18 cellular contexts compared by ENCODE assay signal in genomic region chr22:42341779-42342178, GRCh38.
DNase-seq lines count a peak whose midpoint lies in the region; ATAC-seq and TF ChIP-seq lines count a peak whose summit lies in the region.
"Had no signal": no experiment of that assay in that cellular context is flagged by ENCODE, and none has a peak within 500 bp of the region (broad histone marks: within the 10 kb centered on the region; RNA-seq: fewer than 3 reads in every experiment).

No MANE protein-coding gene starts in this region.

- no peak overlapping the region for H2AK5ac ChIP-seq in H9 (ENCODE audit: insufficient read length, low read length)

- H3K4me2 ChIP-seq in H9 (ENCODE audit: insufficient read depth, insufficient read length, low read length) = no peak overlapping the region
- peak overlapping the region; percentile 78 for H3K4me2 ChIP-seq in neural progenitor cell

- H3K79me1 ChIP-seq in H9 (ENCODE audit: insufficient read depth, low read depth, low read length, poor library complexity, severe bottlenecking) = no peaks in the 10 kb centered on the region

- no peak overlapping the region for H4K91ac ChIP-seq in H9 (ENCODE audit: insufficient read length, low read depth, low read length)

- peak overlapping the region; percentile 57 for H3K4me3 Mint-ChIP-seq in activated CD4-positive, alpha-beta T cell treated with anti-CD3 and anti-CD28 coated beads, Interleukin-2, amount 10 ng/mL, durations not matched to agents 24 days and 14 days
- H3K4me3 Mint-ChIP-seq in H9 (peak overlapping the region; percentile 59 to 65; a peak in 4 of 5 replicates), neural progenitor cell (peak overlapping the region; percentile 84)
- H3K4me3 Mint-ChIP-seq: activated B cell treated with CpG ODN at 0.5 μM for 24 hours had no signal

- H3K36me3 Mint-ChIP-seq in activated CD4-positive, alpha-beta T cell treated with anti-CD3 and anti-CD28 coated beads, Interleukin-2, amount 10 ng/mL, durations not matched to agents 24 days and 14 days (ENCODE audit: low read depth) = no peaks in the 10 kb centered on the region
- H3K36me3 Mint-ChIP-seq in H9 (ENCODE audit: insufficient read depth in 1 of 3, low read depth in 3 of 3) (no peaks in the 10 kb centered on the region), neural progenitor cell (no peaks in the 10 kb centered on the region)
- H3K36me3 Mint-ChIP-seq: CD14-positive monocyte had no signal

- H3K27me3 ChIP-seq in H9 (ENCODE audit: insufficient read depth, low read length) = no peaks in the 10 kb centered on the region
- no peaks in the 10 kb centered on the region for H3K27me3 ChIP-seq in dorsolateral prefrontal cortex
- no peaks in the 10 kb centered on the region for H3K27me3 ChIP-seq in neural progenitor cell
- H3K27me3 ChIP-seq in ovary = no peaks in the 10 kb centered on the region
- H3K27me3 ChIP-seq: MG63, right atrium auricular region had no signal

- H4K20me1 ChIP-seq in H9 (ENCODE audit: control insufficient read depth, insufficient read depth, insufficient read length) (no peaks in the 10 kb centered on the region), neural progenitor cell (ENCODE audit: low read depth) (peaks cover 41% of the 10 kb centered on the region)

- no peak overlapping the region for H2BK5ac ChIP-seq in H9 (ENCODE audit: insufficient read length, low read length)

- DNase-seq in activated CD4-positive, alpha-beta T cell treated with anti-CD3 and anti-CD28 coated beads, Interleukin-2, amount 10 ng/mL, durations not matched to agents 24 days and 14 days = no peak
- DNase-seq in activated CD4-positive, alpha-beta T cell treated with anti-CD3 and anti-CD28 coated beads for 4 hours = no peak
- DNase-seq in H9 = no peak
- DNase-seq in dorsolateral prefrontal cortex = no peak
- no peak for DNase-seq in neural progenitor cell (ENCODE audit: low spot score)
- no peak for DNase-seq in ovary
- DNase-seq in activated effector memory CD4-positive, alpha-beta T cell treated with Interleukin-2 at 50 U/mL for 16 hours = no peak
- DNase-seq: activated B cell treated with CpG ODN at 0.5 μM for 24 hours; activated effector memory CD4-positive, alpha-beta T cell treated with anti-CD3 and anti-CD28 coated beads, Interleukin-2, amount 50 U/mL, for 16 hours; DMS79; MG63; stimulated activated naive CD4-positive, alpha-beta T cell treated with Interleukin-2 at 50 U/mL for 16 hours; trophoblast cell had no signal

- no peak overlapping the region for H3K18ac ChIP-seq in H9 (ENCODE audit: insufficient read length, low read depth, low read length)

- peaks cover 6% of the 10 kb centered on the region for H3K23me2 ChIP-seq in H9 (ENCODE audit: insufficient read length, low read depth, low read length, poor library complexity, severe bottlenecking)

- no peak overlapping the region for H2BK12ac ChIP-seq in H9 (ENCODE audit: insufficient read length, low read depth, low read length)

- no peak overlapping the region for H2BK15ac ChIP-seq in H9 (ENCODE audit: low read depth, low read length)

- H3K4me3 ChIP-seq in dorsolateral prefrontal cortex (peak overlapping the region in 31 of 59 donors; percentile 7 to 75 (median 56)), neural progenitor cell (no peak overlapping the region), ovary (no peak overlapping the region)
- H3K4me3 ChIP-seq: MG63, right atrium auricular region had no signal

- H4K5ac ChIP-seq in H9 (ENCODE audit: insufficient read length, low read depth, low read length) = no peak overlapping the region

- H2BK120ac ChIP-seq in H9 (ENCODE audit: low read depth, low read length, poor library complexity, severe bottlenecking) = no peak overlapping the region

- peaks cover 23% of the 10 kb centered on the region for H3K27me3 Mint-ChIP-seq in activated CD4-positive, alpha-beta T cell treated with anti-CD3 and anti-CD28 coated beads, Interleukin-2, amount 10 ng/mL, durations not matched to agents 24 days and 14 days
- H3K27me3 Mint-ChIP-seq in H9 (ENCODE audit: low read depth) (peaks cover 34% of the 10 kb centered on the region), neural progenitor cell (ENCODE audit: insufficient read depth, low read depth) (peaks cover 12% of the 10 kb centered on the region)

- no CpG with 5 or more reads among the region's 4 CpGs for WGBS in H9 (ENCODE audit: extremely low coverage, insufficient read length, low lambda C conversion rate)
- WGBS in ovary, 3 donors = 97 to 98% (median 98%) methylated on average over 4 of the region's 4 CpGs

- H3K9me3 ChIP-seq in H9 (ENCODE audit: control insufficient read depth, low read depth, low read length) (no peaks in the 10 kb centered on the region), neural progenitor cell (ENCODE audit: low read depth) (no peaks in the 10 kb centered on the region), ovary (no peaks in the 10 kb centered on the region)
- H3K9me3 ChIP-seq: MG63, neutrophil, right atrium auricular region had no signal

- H3K4ac ChIP-seq in H9 (ENCODE audit: low read depth, low read length) = no peak overlapping the region

- no peak for ATAC-seq in GM21381 (IDR thresholded peaks at IDR 0.05; ENCODE audit: unreplicated experiment)
- ATAC-seq: HepG2 had no signal

- TF ChIP-seq CTCF in H9 (conservative IDR thresholded peaks at IDR 0.05) = no peak
- TF ChIP-seq CTCF in dorsolateral prefrontal cortex (IDR thresholded peaks at IDR 0.05 in 54 of 56, conservative IDR thresholded peaks at IDR 0.05 in 2 of 56; ENCODE audit: low read depth in 1 of 56, partially characterized antibody in 56 of 56) = no peak
- TF ChIP-seq CTCF in neural progenitor cell (IDR thresholded peaks at IDR 0.05) = no peak
- TF ChIP-seq CTCF in ovary (IDR thresholded peaks at IDR 0.05) = no peak

- H3K4me1 ChIP-seq in H9 (ENCODE audit: insufficient read depth, low read length) (no peaks in the 10 kb centered on the region), neural progenitor cell (peaks cover 45% of the 10 kb centered on the region), ovary (ENCODE audit: insufficient read depth) (peaks cover 2% of the 10 kb centered on the region)

- peaks cover 2% of the 10 kb centered on the region for H3K4me1 Mint-ChIP-seq in activated CD4-positive, alpha-beta T cell treated with anti-CD3 and anti-CD28 coated beads, Interleukin-2, amount 10 ng/mL, durations not matched to agents 24 days and 14 days
- peaks cover 25 to 38% of the 10 kb centered on the region in 2 experiments for H3K4me1 Mint-ChIP-seq in H9
- peaks cover 47% of the 10 kb centered on the region for H3K4me1 Mint-ChIP-seq in neural progenitor cell

- no peak overlapping the region for H3K14ac ChIP-seq in H9 (ENCODE audit: insufficient read depth, low read length)

- H4K8ac ChIP-seq in H9 (replicated peaks; ENCODE audit: insufficient read length, low read depth, low read length) = no peak overlapping the region

- no peak overlapping the region for H3T11ph ChIP-seq in H9 (ENCODE audit: low read length)

- H3K36me3 ChIP-seq in neural progenitor cell (no peaks in the 10 kb centered on the region), ovary (no peaks in the 10 kb centered on the region)
- H3K36me3 ChIP-seq: MG63, neutrophil, right atrium auricular region had no signal

- H3K56ac ChIP-seq in H9 (ENCODE audit: insufficient read length, low read depth, low read length) = no peak overlapping the region

- intact Hi-C loops in activated CD4-positive, alpha-beta T cell treated with anti-CD3 and anti-CD28 coated beads, Interleukin-2, amount 10 ng/mL, durations not matched to agents 24 days and 14 days (cut with micrococcal nuclease) = no loop called here
- intact Hi-C loops in dorsolateral prefrontal cortex (cut with DNase I) (loop anchor here in 1 of 2 donors (5.0 kb wide), 1 partner anchor 69 kb away; the partner anchor contains the start of gene TCF20), ovary (cut with DNase I) (no loop called here)

- H3K9ac ChIP-seq in H9 (ENCODE audit: extremely low read depth, insufficient read length, low read length) = no peak overlapping the region
- H3K9ac ChIP-seq in neural progenitor cell = no peak overlapping the region

- H3K9me3 Mint-ChIP-seq in activated CD4-positive, alpha-beta T cell treated with anti-CD3 and anti-CD28 coated beads, Interleukin-2, amount 10 ng/mL, durations not matched to agents 24 days and 14 days = no peaks in the 10 kb centered on the region
- no peaks in the 10 kb centered on the region; a peak in 1 of 5 replicates for H3K9me3 Mint-ChIP-seq in H9
- no peaks in the 10 kb centered on the region for H3K9me3 Mint-ChIP-seq in neural progenitor cell
- H3K9me3 Mint-ChIP-seq: activated B cell treated with CpG ODN at 0.5 μM for 24 hours had no signal

- H3F3A ChIP-seq in neural progenitor cell (ENCODE audit: low read depth) = peaks cover 60% of the 10 kb centered on the region

- H3K27ac ChIP-seq in H9 (ENCODE audit: insufficient read length, low read depth, low read length) = no peak overlapping the region
- peak overlapping the region in 51 of 59 donors; percentile 39 to 94 (median 87) for H3K27ac ChIP-seq in dorsolateral prefrontal cortex
- H3K27ac ChIP-seq in neural progenitor cell = no peak overlapping the region
- H3K27ac ChIP-seq in ovary = no peak overlapping the region
- H3K27ac ChIP-seq: neutrophil, right atrium auricular region had no signal

- TF ChIP-seq EP300 in ovary (IDR thresholded peaks at IDR 0.05) = no peak

- no peak for TF ChIP-seq POLR2A in ovary (IDR thresholded peaks at IDR 0.05)

- no peak overlapping the region for H3K23ac ChIP-seq in H9 (ENCODE audit: insufficient read length, low read depth, low read length)

- H2BK20ac ChIP-seq in H9 (ENCODE audit: low read depth, low read length, poor library complexity, severe bottlenecking) = no peak overlapping the region

- H3K27ac Mint-ChIP-seq in activated CD4-positive, alpha-beta T cell treated with anti-CD3 and anti-CD28 coated beads, Interleukin-2, amount 10 ng/mL, durations not matched to agents 24 days and 14 days = no peak overlapping the region
- peak overlapping the region in 1 of 3 experiments; percentile 63; a peak in 1 of 7 replicates for H3K27ac Mint-ChIP-seq in H9
- peak overlapping the region; percentile 74 for H3K27ac Mint-ChIP-seq in neural progenitor cell
- H3K27ac Mint-ChIP-seq: activated B cell treated with CpG ODN at 0.5 μM for 24 hours, CD14-positive monocyte had no signal

- H3K79me2 ChIP-seq in H9 (ENCODE audit: insufficient read depth, low read length) = no peaks in the 10 kb centered on the region; the same call in 1 of the 2 replicates
- H3K79me2 ChIP-seq in neural progenitor cell (ENCODE audit: low read depth) = peaks cover 16% of the 10 kb centered on the region

- H2AFZ ChIP-seq in H9 (ENCODE audit: low read length) (no peak overlapping the region), neural progenitor cell (replicated peaks) (no peak overlapping the region)

Comparison
In these comparisons a context has a peak if more than half of its experiments do, and no peak if none do; other contexts are left out.
1. H3K27ac ChIP-seq: peak in dorsolateral prefrontal cortex (51 of 59); none in H9 (single experiment), neural progenitor cell (single experiment) and ovary (0 of 2).
2. H3K4me3 ChIP-seq: peak in dorsolateral prefrontal cortex (31 of 59); none in neural progenitor cell (single experiment) and ovary (single experiment).
3. Peak in every context shown above with its lines, with median percentiles within 50 percentile points of each other: H3K4me3 Mint-ChIP-seq.